22 cellular contexts compared by ENCODE assay signal in genomic region chr2:69167469-69167822, GRCh38.
"Had no signal": no experiment of that assay in that cellular context is flagged by ENCODE, and none has a peak within 500 bp of the region (broad histone marks: within the 10 kb centered on the region; RNA-seq: fewer than 3 reads in every experiment).

No MANE protein-coding gene starts in this region.

- H3K9me3 ChIP-seq: esophagus muscularis mucosa, left lung, ovary, prostate gland had no signal

- H3K4me3 ChIP-seq: dorsolateral prefrontal cortex, esophagus muscularis mucosa, left lung, lung, ovary, prostate gland had no signal

- H3K36me3 ChIP-seq: esophagus muscularis mucosa, left lung, ovary, prostate gland had no signal

- FAIRE-seq: colon, endothelial cell of umbilical vein, kidney had no signal

- H3K4me1 ChIP-seq: prostate gland had no signal

- ATAC-seq: activated CD4-positive, CD25-positive, alpha-beta regulatory T cell treated with anti-CD3 and anti-CD28 coated beads, Interleukin-2, amount 50 U/mL, for 24 hours; activated CD8-positive, alpha-beta T cell treated with anti-CD3 and anti-CD28 coated beads, Interleukin-2, amount 10 ng/mL, durations not matched to agents 7 days and 5 days; activated naive CD8-positive, alpha-beta T cell treated with anti-CD3 and anti-CD28 coated beads, Interleukin-2, amount 50 U/mL, for 24 hours; effector memory CD8-positive, alpha-beta T cell; left lung; naive thymus-derived CD8-positive, alpha-beta T cell; T-cell had no signal

- H3K27ac ChIP-seq: left lung, ovary, prostate gland, VCaP had no signal

- DNase-seq: activated CD4-positive, alpha-beta T cell treated with anti-CD3 and anti-CD28 coated beads, Interleukin-2, amount 50 U/mL, for 1 hour; activated CD8-positive, alpha-beta T cell treated with anti-CD3 and anti-CD28 coated beads, Interleukin-2, amount 10 ng/mL, durations not matched to agents 7 days and 5 days; activated gamma-delta T cell; activated naive CD4-positive, alpha-beta T cell treated with anti-CD3 and anti-CD28 coated beads, Interleukin-2, amount 50 U/mL, for 16 hours; activated naive CD8-positive, alpha-beta T cell treated with anti-CD3 and anti-CD28 coated beads, Interleukin-2, amount 50 U/mL, for 24 hours; central memory CD4-positive, alpha-beta T cell; effector memory CD8-positive, alpha-beta T cell; kidney; left lung; naive thymus-derived CD8-positive, alpha-beta T cell; ovary; stimulated activated CD4-positive, alpha-beta T cell treated with anti-CD3 and anti-CD28 coated beads, Interleukin-4, amount 100 ng/mL, for 24 hours; stimulated activated naive CD4-positive, alpha-beta T cell treated with Interleukin-2 at 50 U/mL for 16 hours; T-cell had no signal

- H3K27me3 ChIP-seq: esophagus muscularis mucosa, left lung, ovary had no signal
